In genomic region chr13:113057559-113057958, GRCh38 we compare ENCODE assay signal across 3 cellular contexts. TPM values are rescaled to one million over a fixed set of nuclear protein-coding genes. Genes with fewer than 3 reads are reported as not detected.
"Had no signal": no experiment of that assay in that cellular context is flagged by ENCODE, and none has a peak within 500 bp of the region (broad histone marks: within the 10 kb centered on the region; RNA-seq: fewer than 3 reads in every experiment).

No MANE protein-coding gene starts in this region.

RNA-seq across cellular contexts. Expression of gene F7, which starts 48.0 kb away (rescaled TPM):
- total RNA-seq: H4, HT-29 had no signal
- polyA plus RNA-seq: IgD-negative memory B cell had no signal
